In the genomic region with DNA sequence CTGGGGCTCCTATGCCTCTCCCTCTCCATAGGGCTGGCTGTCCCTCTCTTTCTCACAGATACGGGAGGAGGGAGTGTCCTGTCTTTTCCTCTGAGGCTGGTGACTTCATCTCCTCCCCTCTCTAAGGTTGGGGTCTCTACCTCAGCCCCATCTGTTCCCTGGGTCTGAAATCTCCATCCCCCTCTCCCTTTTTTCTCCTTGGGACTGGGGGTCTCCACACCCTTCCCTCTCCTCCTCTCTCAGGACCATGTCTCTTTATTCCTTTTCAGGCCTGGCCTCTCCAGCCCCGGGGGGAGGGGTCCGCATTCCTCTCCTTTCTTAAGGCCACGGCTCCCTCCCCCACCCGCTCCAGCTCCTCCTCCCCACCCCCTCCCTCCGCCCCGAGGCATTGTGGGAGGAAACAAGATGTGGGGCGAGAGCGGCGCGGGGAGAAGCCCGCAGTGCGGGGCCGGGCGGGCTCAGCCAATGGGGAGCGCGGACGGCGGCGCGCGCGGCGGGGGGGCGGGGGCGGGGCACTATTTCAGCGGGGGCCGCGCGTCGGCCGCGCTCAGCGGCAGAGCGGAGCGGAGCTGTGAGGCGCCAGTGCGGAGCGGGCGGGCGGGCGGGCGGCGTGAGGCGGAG, we compare ENCODE assay signal across 8 cellular contexts.
DNase-seq lines count a peak whose midpoint lies in the region; ATAC-seq and TF ChIP-seq lines count a peak whose summit lies in the region.

Gene DYNLL2 (plus strand): TSS at position 550 of the 621 bp plus-strand sequence. CDS start 3,672 bp downstream, outside the sequence.

- H3K4me1 ChIP-seq in DND-41 (ENCODE audit: insufficient read depth, low read length) (peaks cover 40% of the 10 kb centered on the region), Loucy (ENCODE audit: insufficient read depth, low read length, poor library complexity, severe bottlenecking) (peaks cover 40% of the 10 kb centered on the region)

- no peaks in the 10 kb centered on the region for H3K9me3 ChIP-seq in DND-41 (ENCODE audit: insufficient read depth, low read length, severe bottlenecking)
- no peaks in the 10 kb centered on the region for H3K9me3 ChIP-seq in Loucy (ENCODE audit: insufficient read depth, low read depth, low read length)

- H3K4me3 ChIP-seq in DND-41 (ENCODE audit: low read depth in 1 of 2, low read length in 2 of 2) = peak within 1 kb of the TSS; percentile 81 to 88
- peak within 1 kb of the TSS; percentile 92 for H3K4me3 ChIP-seq in Loucy (ENCODE audit: low read length, poor library complexity, severe bottlenecking)

- no peaks in the 10 kb centered on the region for H3K9me3 Mint-ChIP-seq in nephron progenitor cell
- no peaks in the 10 kb centered on the region for H3K9me3 Mint-ChIP-seq in stimulated activated naive CD8-positive, alpha-beta T cell treated with anti-CD3 and anti-CD28 coated beads, Interleukin-15, Interleukin-2, amounts not matched to agents 100 ng/mL and 50 ng/mL, for 24 hours

- no peaks in the 10 kb centered on the region for H3K9me2 ChIP-seq in Loucy (replicated peaks; ENCODE audit: low read depth, low read length)

- H3K36me3 Mint-ChIP-seq in nephron progenitor cell (ENCODE audit: low read depth) = peaks cover 18% of the 10 kb centered on the region
- H3K36me3 Mint-ChIP-seq in stimulated activated naive CD8-positive, alpha-beta T cell treated with anti-CD3 and anti-CD28 coated beads, Interleukin-15, Interleukin-2, amounts not matched to agents 100 ng/mL and 50 ng/mL, for 24 hours (ENCODE audit: low read depth) = peaks cover 31% of the 10 kb centered on the region

- peak within 1 kb of the TSS; percentile 87 for H3K27ac ChIP-seq in DND-41 (ENCODE audit: low read length)

- H3K27me3 Mint-ChIP-seq in nephron progenitor cell (ENCODE audit: low read depth, poor library complexity) = peaks cover 4% of the 10 kb centered on the region
- no peaks in the 10 kb centered on the region for H3K27me3 Mint-ChIP-seq in stimulated activated naive CD8-positive, alpha-beta T cell treated with anti-CD3 and anti-CD28 coated beads, Interleukin-15, Interleukin-2, amounts not matched to agents 100 ng/mL and 50 ng/mL, for 24 hours

- H4K20me1 ChIP-seq in DND-41 (ENCODE audit: insufficient read depth, low read length) (peaks cover 45% of the 10 kb centered on the region), Loucy (ENCODE audit: insufficient read depth, low read length, poor library complexity, severe bottlenecking) (peaks cover 45% of the 10 kb centered on the region)

- H3K36me3 ChIP-seq in DND-41 (ENCODE audit: insufficient read depth, low read length) (peaks cover 38% of the 10 kb centered on the region), Loucy (ENCODE audit: insufficient read depth, low read length) (peaks cover 13% of the 10 kb centered on the region; the same call in 1 of the 2 replicates)

- TF ChIP-seq CTCF in DND-41 (IDR thresholded peaks at IDR 0.05; ENCODE audit: borderline replicate concordance, extremely low read depth, low read length, poor library complexity, severe bottlenecking) (no peak), Loucy (conservative IDR thresholded peaks at IDR 0.05; ENCODE audit: low read length) (no peak), nephron progenitor cell (IDR thresholded peaks at IDR 0.05) (no peak)

- H3K4me3 Mint-ChIP-seq in nephron progenitor cell = peak within 1 kb of the TSS; percentile 91
- peak within 1 kb of the TSS; percentile 87 for H3K4me3 Mint-ChIP-seq in stimulated activated naive CD8-positive, alpha-beta T cell treated with anti-CD3 and anti-CD28 coated beads, Interleukin-15, Interleukin-2, amounts not matched to agents 100 ng/mL and 50 ng/mL, for 24 hours

- peaks cover 78% of the 10 kb centered on the region for H3K4me1 Mint-ChIP-seq in nephron progenitor cell
- peaks cover 38% of the 10 kb centered on the region for H3K4me1 Mint-ChIP-seq in stimulated activated naive CD8-positive, alpha-beta T cell treated with anti-CD3 and anti-CD28 coated beads, Interleukin-15, Interleukin-2, amounts not matched to agents 100 ng/mL and 50 ng/mL, for 24 hours (ENCODE audit: low read depth)

- TF ChIP-seq POLR2A in Raji (IDR thresholded peaks at IDR 0.05; ENCODE audit: insufficient read depth, low read depth, low read length) = peak; percentile 50; the same call in 1 of the 2 replicates

- peak; percentile 95 for DNase-seq in DND-41
- DNase-seq in GOT3 (lab: John Stamatoyannopoulos, UW) = peak; percentile 43
- peak; percentile 96 for DNase-seq in activated effector memory CD4-positive, alpha-beta T cell treated with anti-CD3 and anti-CD28 coated beads, Interleukin-2, amount 50 U/mL, for 16 hours
- peak; percentile 78 for DNase-seq in fibroblast of the conjunctiva (ENCODE audit: low read depth)
- DNase-seq in nephron progenitor cell = peak; percentile 95

- H3K79me2 ChIP-seq in DND-41 (ENCODE audit: insufficient read depth, low read length) (peaks cover 46% of the 10 kb centered on the region), Loucy (ENCODE audit: insufficient read depth, low read length) (peaks cover 47% of the 10 kb centered on the region)

- H3K27me3 ChIP-seq in DND-41 (ENCODE audit: insufficient read depth, low read length, poor library complexity) (peaks cover 17% of the 10 kb centered on the region), Loucy (ENCODE audit: insufficient read depth, low read length, poor library complexity, severe bottlenecking) (peaks cover 3% of the 10 kb centered on the region)

- H3K9ac ChIP-seq in DND-41 (ENCODE audit: low read depth, low read length) (peak within 1 kb of the TSS; percentile 93), Loucy (ENCODE audit: low read depth, low read length, poor library complexity, severe bottlenecking) (peak within 1 kb of the TSS; percentile 83)

- peak; percentile 87 for ATAC-seq in DND-41 (ENCODE audit: insufficient read depth, low read depth)

- no peaks in the 10 kb centered on the region for H3F3A ChIP-seq in Loucy (ENCODE audit: low read depth)

- H3K4me2 ChIP-seq in DND-41 (ENCODE audit: insufficient read depth, low read length) (peak within 1 kb of the TSS; percentile 93), Loucy (ENCODE audit: low read depth, low read length, poor library complexity, severe bottlenecking) (peak within 1 kb of the TSS; percentile 93)

- H3K27ac Mint-ChIP-seq in nephron progenitor cell = peak within 1 kb of the TSS; percentile 99
- H3K27ac Mint-ChIP-seq in stimulated activated naive CD8-positive, alpha-beta T cell treated with anti-CD3 and anti-CD28 coated beads, Interleukin-15, Interleukin-2, amounts not matched to agents 100 ng/mL and 50 ng/mL, for 24 hours = peak within 1 kb of the TSS; percentile 84

- H2AFZ ChIP-seq in DND-41 (ENCODE audit: low read depth, low read length) (peak within 1 kb of the TSS; percentile 99), Loucy (ENCODE audit: low read length) (peak within 1 kb of the TSS; percentile 95)

Comparison
In these comparisons a context has a peak if more than half of its experiments do, and no peak if none do; other contexts are left out.
1. Peak in every context shown above with its lines: DNase-seq, ATAC-seq, H3K4me3 ChIP-seq and H3K27ac ChIP-seq.
2. DNase-seq: peak in every context shown above with its lines; median percentile 96 in activated effector memory CD4-positive, alpha-beta T cell treated with anti-CD3 and anti-CD28 coated beads, Interleukin-2, amount 50 U/mL, for 16 hours; 95 in DND-41; 95 in nephron progenitor cell; 78 in fibroblast of the conjunctiva; 43 in GOT3.